In the genomic region with DNA sequence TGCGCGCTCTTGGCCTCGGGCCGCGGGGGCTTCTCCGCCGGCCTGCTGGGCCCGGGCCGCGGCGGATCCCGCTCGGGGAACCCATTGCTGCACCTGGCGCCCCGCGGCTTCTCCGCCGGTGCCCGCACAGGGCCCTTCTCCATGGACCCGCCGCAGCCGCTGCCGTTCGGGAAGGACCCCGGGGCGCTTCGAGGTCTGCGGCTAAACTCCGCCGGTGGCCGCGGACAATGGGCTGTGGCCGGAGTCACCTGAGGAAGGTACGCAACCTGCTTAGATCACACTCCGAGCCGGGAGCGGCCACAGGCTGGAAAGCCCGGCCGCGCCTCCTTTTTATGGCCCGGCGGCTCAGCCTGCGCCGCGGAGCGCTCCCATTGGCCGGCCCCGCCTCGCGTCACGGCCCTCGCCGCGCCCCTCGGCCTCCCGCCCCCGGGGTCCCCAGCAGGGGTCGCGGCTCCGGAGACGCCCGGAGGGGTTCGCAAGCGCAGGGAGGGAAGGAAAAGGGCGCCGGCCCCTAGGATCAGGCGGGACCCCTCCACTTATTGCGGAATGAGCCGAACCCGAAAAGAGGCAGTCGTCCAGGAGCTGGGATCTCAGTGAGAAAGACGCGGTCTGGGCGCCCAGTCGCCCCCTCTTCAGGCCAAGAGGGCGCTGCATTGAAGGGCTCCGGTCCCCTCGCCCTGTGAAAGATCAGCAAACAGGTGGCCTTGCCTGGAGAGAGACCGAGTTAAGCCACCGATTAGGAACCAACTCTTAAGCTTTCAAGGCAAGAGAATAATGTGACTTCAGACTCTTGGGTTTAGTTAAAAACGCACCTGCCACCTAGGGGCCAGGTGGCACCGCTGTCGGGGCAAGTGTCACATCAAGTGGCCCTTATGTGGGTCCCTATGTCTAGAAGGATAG, we compare ENCODE assay signal across 1 cellular context.
A peak's percentile ranks its signal among the peaks of the same experiment; 100 is the strongest.
TF ChIP-seq lines count a peak whose summit lies in the region.

A gene with protein sequence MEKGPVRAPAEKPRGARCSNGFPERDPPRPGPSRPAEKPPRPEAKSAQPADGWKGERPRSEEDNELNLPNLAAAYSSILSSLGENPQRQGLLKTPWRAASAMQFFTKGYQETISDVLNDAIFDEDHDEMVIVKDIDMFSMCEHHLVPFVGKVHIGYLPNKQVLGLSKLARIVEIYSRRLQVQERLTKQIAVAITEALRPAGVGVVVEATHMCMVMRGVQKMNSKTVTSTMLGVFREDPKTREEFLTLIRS (minus strand): TSS at position 306 of the 900 bp plus-strand sequence. CDS start 163 bp downstream, at position 143.

TF ChIP-seq in HepG2, 621 proteins besides CTCF, POLR2A, EP300 and RAD21 (continued from another document and continues in another):
- TF ChIP-seq, protein P1, sequence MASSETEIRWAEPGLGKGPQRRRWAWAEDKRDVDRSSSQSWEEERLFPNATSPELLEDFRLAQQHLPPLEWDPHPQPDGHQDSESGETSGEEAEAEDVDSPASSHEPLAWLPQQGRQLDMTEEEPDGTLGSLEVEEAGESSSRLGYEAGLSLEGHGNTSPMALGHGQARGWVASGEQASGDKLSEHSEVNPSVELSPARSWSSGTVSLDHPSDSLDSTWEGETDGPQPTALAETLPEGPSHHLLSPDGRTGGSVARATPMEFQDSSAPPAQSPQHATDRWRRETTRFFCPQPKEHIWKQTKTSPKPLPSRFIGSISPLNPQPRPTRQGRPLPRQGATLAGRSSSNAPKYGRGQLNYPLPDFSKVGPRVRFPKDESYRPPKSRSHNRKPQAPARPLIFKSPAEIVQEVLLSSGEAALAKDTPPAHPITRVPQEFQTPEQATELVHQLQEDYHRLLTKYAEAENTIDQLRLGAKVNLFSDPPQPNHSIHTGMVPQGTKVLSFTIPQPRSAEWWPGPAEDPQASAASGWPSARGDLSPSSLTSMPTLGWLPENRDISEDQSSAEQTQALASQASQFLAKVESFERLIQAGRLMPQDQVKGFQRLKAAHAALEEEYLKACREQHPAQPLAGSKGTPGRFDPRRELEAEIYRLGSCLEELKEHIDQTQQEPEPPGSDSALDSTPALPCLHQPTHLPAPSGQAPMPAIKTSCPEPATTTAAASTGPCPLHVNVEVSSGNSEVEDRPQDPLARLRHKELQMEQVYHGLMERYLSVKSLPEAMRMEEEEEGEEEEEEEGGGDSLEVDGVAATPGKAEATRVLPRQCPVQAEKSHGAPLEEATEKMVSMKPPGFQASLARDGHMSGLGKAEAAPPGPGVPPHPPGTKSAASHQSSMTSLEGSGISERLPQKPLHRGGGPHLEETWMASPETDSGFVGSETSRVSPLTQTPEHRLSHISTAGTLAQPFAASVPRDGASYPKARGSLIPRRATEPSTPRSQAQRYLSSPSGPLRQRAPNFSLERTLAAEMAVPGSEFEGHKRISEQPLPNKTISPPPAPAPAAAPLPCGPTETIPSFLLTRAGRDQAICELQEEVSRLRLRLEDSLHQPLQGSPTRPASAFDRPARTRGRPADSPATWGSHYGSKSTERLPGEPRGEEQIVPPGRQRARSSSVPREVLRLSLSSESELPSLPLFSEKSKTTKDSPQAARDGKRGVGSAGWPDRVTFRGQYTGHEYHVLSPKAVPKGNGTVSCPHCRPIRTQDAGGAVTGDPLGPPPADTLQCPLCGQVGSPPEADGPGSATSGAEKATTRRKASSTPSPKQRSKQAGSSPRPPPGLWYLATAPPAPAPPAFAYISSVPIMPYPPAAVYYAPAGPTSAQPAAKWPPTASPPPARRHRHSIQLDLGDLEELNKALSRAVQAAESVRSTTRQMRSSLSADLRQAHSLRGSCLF (CRISPR knock-in tag; IDR thresholded peaks at IDR 0.05; ENCODE audit: borderline replicate concordance): 0 out of 2 replicates have a peak, but pooled peaks have one; percentile 29
- TF ChIP-seq PITX1 (CRISPR knock-in tag; IDR thresholded peaks at IDR 0.05): peak; percentile 23; the same call in 1 of the 2 replicates
- no peak; the same call in 1 of the 2 replicates for TF ChIP-seq ZNF772 (CRISPR knock-in tag; IDR thresholded peaks at IDR 0.05)
- TF ChIP-seq, protein P2, sequence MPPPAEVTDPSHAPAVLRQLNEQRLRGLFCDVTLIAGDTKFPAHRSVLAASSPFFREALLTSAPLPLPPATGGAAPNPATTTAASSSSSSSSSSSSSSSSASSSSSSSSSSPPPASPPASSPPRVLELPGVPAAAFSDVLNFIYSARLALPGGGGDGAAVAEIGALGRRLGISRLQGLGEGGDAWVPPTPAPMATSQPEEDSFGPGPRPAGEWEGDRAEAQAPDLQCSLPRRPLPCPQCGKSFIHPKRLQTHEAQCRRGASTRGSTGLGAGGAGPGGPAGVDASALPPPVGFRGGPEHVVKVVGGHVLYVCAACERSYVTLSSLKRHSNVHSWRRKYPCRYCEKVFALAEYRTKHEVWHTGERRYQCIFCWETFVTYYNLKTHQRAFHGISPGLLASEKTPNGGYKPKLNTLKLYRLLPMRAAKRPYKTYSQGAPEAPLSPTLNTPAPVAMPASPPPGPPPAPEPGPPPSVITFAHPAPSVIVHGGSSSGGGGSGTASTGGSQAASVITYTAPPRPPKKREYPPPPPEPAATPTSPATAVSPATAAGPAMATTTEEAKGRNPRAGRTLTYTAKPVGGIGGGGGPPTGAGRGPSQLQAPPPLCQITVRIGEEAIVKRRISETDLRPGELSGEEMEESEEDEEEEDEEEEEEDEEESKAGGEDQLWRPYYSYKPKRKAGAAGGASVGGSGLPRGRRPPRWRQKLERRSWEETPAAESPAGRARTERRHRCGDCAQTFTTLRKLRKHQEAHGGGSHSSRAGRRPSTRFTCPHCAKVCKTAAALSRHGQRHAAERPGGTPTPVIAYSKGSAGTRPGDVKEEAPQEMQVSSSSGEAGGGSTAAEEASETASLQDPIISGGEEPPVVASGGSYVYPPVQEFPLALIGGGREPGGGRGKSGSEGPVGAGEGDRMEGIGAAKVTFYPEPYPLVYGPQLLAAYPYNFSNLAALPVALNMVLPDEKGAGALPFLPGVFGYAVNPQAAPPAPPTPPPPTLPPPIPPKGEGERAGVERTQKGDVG (CRISPR knock-in tag; IDR thresholded peaks at IDR 0.05; ENCODE audit: borderline replicate concordance): no peak
- TF ChIP-seq NFE2L2 (IDR thresholded peaks at IDR 0.05; ENCODE audit: low read length): no peak
- TF ChIP-seq ZNF83 (CRISPR knock-in tag; IDR thresholded peaks at IDR 0.05; ENCODE audit: borderline replicate concordance): no peak
- TF ChIP-seq ZNF34 (CRISPR knock-in tag; IDR thresholded peaks at IDR 0.05; ENCODE audit: borderline replicate concordance): no peak; the same call in 1 of the 2 replicates
- peak; percentile 44 for TF ChIP-seq ASH2L (IDR thresholded peaks at IDR 0.05; ENCODE audit: insufficient read length, low read depth, low read length)
- TF ChIP-seq RFX3 (CRISPR knock-in tag; IDR thresholded peaks at IDR 0.05): no peak
- TF ChIP-seq, protein P3, sequence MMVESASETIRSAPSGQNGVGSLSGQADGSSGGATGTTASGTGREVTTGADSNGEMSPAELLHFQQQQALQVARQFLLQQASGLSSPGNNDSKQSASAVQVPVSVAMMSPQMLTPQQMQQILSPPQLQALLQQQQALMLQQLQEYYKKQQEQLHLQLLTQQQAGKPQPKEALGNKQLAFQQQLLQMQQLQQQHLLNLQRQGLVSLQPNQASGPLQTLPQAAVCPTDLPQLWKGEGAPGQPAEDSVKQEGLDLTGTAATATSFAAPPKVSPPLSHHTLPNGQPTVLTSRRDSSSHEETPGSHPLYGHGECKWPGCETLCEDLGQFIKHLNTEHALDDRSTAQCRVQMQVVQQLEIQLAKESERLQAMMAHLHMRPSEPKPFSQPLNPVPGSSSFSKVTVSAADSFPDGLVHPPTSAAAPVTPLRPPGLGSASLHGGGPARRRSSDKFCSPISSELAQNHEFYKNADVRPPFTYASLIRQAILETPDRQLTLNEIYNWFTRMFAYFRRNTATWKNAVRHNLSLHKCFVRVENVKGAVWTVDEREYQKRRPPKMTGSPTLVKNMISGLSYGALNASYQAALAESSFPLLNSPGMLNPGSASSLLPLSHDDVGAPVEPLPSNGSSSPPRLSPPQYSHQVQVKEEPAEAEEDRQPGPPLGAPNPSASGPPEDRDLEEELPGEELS (CRISPR knock-in tag; IDR thresholded peaks at IDR 0.05): no peak
- TF ChIP-seq HMG20B (CRISPR knock-in tag; conservative IDR thresholded peaks at IDR 0.05): no peak
- TF ChIP-seq, protein P4, sequence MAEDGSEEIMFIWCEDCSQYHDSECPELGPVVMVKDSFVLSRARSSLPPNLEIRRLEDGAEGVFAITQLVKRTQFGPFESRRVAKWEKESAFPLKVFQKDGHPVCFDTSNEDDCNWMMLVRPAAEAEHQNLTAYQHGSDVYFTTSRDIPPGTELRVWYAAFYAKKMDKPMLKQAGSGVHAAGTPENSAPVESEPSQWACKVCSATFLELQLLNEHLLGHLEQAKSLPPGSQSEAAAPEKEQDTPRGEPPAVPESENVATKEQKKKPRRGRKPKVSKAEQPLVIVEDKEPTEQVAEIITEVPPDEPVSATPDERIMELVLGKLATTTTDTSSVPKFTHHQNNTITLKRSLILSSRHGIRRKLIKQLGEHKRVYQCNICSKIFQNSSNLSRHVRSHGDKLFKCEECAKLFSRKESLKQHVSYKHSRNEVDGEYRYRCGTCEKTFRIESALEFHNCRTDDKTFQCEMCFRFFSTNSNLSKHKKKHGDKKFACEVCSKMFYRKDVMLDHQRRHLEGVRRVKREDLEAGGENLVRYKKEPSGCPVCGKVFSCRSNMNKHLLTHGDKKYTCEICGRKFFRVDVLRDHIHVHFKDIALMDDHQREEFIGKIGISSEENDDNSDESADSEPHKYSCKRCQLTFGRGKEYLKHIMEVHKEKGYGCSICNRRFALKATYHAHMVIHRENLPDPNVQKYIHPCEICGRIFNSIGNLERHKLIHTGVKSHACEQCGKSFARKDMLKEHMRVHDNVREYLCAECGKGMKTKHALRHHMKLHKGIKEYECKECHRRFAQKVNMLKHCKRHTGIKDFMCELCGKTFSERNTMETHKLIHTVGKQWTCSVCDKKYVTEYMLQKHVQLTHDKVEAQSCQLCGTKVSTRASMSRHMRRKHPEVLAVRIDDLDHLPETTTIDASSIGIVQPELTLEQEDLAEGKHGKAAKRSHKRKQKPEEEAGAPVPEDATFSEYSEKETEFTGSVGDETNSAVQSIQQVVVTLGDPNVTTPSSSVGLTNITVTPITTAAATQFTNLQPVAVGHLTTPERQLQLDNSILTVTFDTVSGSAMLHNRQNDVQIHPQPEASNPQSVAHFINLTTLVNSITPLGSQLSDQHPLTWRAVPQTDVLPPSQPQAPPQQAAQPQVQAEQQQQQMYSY (CRISPR knock-in tag; IDR thresholded peaks at IDR 0.05): 0 out of 2 replicates have a peak, but pooled peaks have one; percentile 14
- TF ChIP-seq ZNF652 (CRISPR knock-in tag; IDR thresholded peaks at IDR 0.05; ENCODE audit: borderline replicate concordance, low read depth): no peak
- TF ChIP-seq GABPA (IDR thresholded peaks at IDR 0.05; ENCODE audit: low read depth, low read length): no peak
- no peak for TF ChIP-seq GABPA (CRISPR knock-in tag; IDR thresholded peaks at IDR 0.05; ENCODE audit: low read depth)
- peak; percentile 94; the same call in 1 of the 2 replicates for TF ChIP-seq ZSCAN31 (CRISPR knock-in tag; IDR thresholded peaks at IDR 0.05; ENCODE audit: low read depth)
- TF ChIP-seq, protein P5, sequence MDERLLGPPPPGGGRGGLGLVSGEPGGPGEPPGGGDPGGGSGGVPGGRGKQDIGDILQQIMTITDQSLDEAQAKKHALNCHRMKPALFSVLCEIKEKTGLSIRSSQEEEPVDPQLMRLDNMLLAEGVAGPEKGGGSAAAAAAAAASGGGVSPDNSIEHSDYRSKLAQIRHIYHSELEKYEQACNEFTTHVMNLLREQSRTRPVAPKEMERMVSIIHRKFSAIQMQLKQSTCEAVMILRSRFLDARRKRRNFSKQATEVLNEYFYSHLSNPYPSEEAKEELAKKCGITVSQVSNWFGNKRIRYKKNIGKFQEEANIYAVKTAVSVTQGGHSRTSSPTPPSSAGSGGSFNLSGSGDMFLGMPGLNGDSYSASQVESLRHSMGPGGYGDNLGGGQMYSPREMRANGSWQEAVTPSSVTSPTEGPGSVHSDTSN (CRISPR knock-in tag; IDR thresholded peaks at IDR 0.05): no peak
- TF ChIP-seq, protein P6, sequence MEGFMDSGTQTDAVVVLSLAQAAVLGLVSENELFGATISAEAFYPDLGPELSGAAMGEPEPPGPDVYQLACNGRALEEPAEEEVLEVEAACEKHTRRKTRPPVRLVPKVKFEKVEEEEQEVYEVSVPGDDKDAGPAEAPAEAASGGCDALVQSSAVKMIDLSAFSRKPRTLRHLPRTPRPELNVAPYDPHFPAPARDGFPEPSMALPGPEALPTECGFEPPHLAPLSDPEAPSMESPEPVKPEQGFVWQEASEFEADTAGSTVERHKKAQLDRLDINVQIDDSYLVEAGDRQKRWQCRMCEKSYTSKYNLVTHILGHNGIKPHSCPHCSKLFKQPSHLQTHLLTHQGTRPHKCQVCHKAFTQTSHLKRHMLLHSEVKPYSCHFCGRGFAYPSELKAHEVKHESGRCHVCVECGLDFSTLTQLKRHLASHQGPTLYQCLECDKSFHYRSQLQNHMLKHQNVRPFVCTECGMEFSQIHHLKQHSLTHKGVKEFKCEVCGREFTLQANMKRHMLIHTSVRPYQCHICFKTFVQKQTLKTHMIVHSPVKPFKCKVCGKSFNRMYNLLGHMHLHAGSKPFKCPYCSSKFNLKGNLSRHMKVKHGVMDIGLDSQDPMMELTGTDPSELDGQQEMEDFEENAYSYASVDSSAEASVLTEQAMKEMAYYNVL (CRISPR knock-in tag; IDR thresholded peaks at IDR 0.05; ENCODE audit: borderline replicate concordance): no peak
- no peak; the same call in 1 of the 2 replicates for TF ChIP-seq ETV6 (CRISPR knock-in tag; conservative IDR thresholded peaks at IDR 0.05)
- peak; percentile 19; the same call in 1 of the 2 replicates for TF ChIP-seq PAX8 (CRISPR knock-in tag; IDR thresholded peaks at IDR 0.05; ENCODE audit: borderline replicate concordance)
- TF ChIP-seq, protein P7, sequence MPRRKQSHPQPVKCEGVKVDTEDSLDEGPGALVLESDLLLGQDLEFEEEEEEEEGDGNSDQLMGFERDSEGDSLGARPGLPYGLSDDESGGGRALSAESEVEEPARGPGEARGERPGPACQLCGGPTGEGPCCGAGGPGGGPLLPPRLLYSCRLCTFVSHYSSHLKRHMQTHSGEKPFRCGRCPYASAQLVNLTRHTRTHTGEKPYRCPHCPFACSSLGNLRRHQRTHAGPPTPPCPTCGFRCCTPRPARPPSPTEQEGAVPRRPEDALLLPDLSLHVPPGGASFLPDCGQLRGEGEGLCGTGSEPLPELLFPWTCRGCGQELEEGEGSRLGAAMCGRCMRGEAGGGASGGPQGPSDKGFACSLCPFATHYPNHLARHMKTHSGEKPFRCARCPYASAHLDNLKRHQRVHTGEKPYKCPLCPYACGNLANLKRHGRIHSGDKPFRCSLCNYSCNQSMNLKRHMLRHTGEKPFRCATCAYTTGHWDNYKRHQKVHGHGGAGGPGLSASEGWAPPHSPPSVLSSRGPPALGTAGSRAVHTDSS (CRISPR knock-in tag; conservative IDR thresholded peaks at IDR 0.05): 0 out of 2 replicates have a peak, but pooled peaks have one; percentile 6
- no peak for TF ChIP-seq ATF7 (IDR thresholded peaks at IDR 0.05)
- no peak for TF ChIP-seq ATF7 (CRISPR knock-in tag; IDR thresholded peaks at IDR 0.05)
- TF ChIP-seq HOXA5 (CRISPR knock-in tag; IDR thresholded peaks at IDR 0.05): 0 out of 2 replicates have a peak, but pooled peaks have one; percentile 34
- TF ChIP-seq ZNF30 (CRISPR knock-in tag; IDR thresholded peaks at IDR 0.05): peak; percentile 80; the same call in 1 of the 2 replicates
- no peak; the same call in 1 of the 2 replicates for TF ChIP-seq BRCA1 (CRISPR knock-in tag; IDR thresholded peaks at IDR 0.05)
- TF ChIP-seq ZBTB38 (CRISPR knock-in tag; IDR thresholded peaks at IDR 0.05): no peak
- TF ChIP-seq ZNF782 (CRISPR knock-in tag; IDR thresholded peaks at IDR 0.05; ENCODE audit: borderline replicate concordance): peak; percentile 28; the same call in 1 of the 2 replicates
- TF ChIP-seq HNRNPL (IDR thresholded peaks at IDR 0.05; ENCODE audit: low read depth, low read length): no peak
- no peak for TF ChIP-seq GZF1 (CRISPR knock-in tag; IDR thresholded peaks at IDR 0.05)
